In the genomic region with DNA sequence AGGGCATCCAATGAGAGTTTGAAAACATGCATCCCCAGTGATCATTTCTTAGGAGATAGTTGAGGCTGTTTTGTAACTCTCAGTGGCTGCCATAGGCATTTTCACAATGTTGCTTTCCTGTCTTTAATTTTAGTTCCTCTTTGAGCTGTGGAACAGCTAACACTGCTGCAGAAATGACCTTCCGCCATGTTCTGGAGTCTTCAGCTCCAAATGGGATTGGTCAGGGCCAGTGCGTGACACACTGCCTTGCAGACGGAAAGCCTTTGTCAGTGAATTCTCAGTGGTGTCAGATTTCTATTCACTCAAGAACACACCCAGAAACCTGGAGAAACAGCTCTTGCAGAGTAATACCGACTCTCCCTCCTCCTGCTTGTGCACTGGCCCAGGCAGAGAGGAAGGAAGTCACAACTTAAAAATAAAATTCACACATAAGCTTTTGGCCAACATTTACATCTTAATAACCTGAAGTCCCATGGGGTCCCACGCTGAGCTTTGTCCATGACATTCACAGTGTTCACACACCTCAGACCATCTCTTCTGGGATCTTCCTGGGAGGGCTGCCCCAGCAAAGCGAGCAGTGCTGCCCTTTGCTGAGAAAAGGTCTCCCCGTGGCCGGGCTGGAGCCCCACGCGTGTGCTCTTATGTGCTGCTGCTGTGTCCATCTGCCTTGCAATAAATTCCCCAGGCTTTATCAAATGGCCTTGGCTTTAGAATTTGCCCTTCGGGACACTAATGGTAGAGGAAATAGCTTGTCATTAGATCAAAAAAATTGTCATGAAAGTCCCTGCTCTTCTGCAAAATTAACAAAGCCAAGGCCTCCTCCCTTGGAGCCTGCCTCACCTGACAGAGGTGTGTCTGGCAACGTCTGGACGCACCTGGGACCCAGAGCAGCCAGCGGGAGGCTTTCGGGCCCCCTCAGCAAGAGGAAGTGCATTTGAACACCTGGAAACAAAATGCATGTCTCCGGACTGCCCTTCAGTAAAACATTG, we compare ENCODE assay signal across 8 cellular contexts.
DNase-seq lines count a peak whose midpoint lies in the region; ATAC-seq and TF ChIP-seq lines count a peak whose summit lies in the region.

No MANE protein-coding gene starts in this region.

- H3K79me1 ChIP-seq in neuronal stem cell (ENCODE audit: low read depth, low read length), result no peaks in the 10 kb centered on the region

- no CpG with 5 or more reads among the region's 16 CpGs for WGBS in neuronal stem cell (ENCODE audit: extremely low coverage in 2 of 2, insufficient read length in 2 of 2, insufficient replicate concordance in 1 of 2), 2 donors

- H3K27me3 ChIP-seq in fibroblast of lung (ENCODE audit: control insufficient read depth, insufficient read depth, low read length), result no peaks in the 10 kb centered on the region
- H3K27me3 ChIP-seq in neuronal stem cell (ENCODE audit: control insufficient read depth in 3 of 3, insufficient read depth in 3 of 3, low read depth in 1 of 3, low read length in 3 of 3), result no peaks in the 10 kb centered on the region

- no peaks in the 10 kb centered on the region for H3K27me3 Mint-ChIP-seq in activated CD4-positive, alpha-beta memory T cell treated with anti-CD3 and anti-CD28 coated beads, Interleukin-2, amount 10 ng/mL, durations not matched to agents 7 days and 5 days

- DNase-seq in A172 (ENCODE audit: low spot score) (peak; percentile 8), NOMO-1 treated with dmso at 0.1 percent for 144 hours (lab: John Stamatoyannopoulos, UW; ENCODE audit: unreplicated experiment) (peak; percentile 88), fibroblast of lung (ENCODE audit: low read depth in 2 of 2) (peak; percentile 69 to 74), neuronal stem cell (ENCODE audit: low spot score) (peak; percentile 62)
- no peak for DNase-seq in stimulated activated CD4-positive, alpha-beta T cell treated with anti-CD3 and anti-CD28 coated beads, Interleukin-2, amount 100 ng/mL, for 24 hours
- DNase-seq in activated CD4-positive, alpha-beta memory T cell treated with anti-CD3 and anti-CD28 coated beads, Interleukin-2, amount 10 ng/mL, durations not matched to agents 7 days and 5 days, result no peak

- H4K8ac ChIP-seq in neuronal stem cell (ENCODE audit: low read depth, low read length), result no peak overlapping the region

- H3K4me3 ChIP-seq in fibroblast of lung (replicated peaks in 1 of 4; ENCODE audit: control extremely low read depth in 1 of 4, insufficient read depth in 1 of 4, low read depth in 3 of 4, low read length in 4 of 4), result no peak overlapping the region
- H3K4me3 ChIP-seq in neuronal stem cell (ENCODE audit: low read length in 2 of 2), result peak overlapping the region in 1 of 2 donors; percentile 40

- H3K27ac Mint-ChIP-seq in activated CD4-positive, alpha-beta memory T cell treated with anti-CD3 and anti-CD28 coated beads, Interleukin-2, amount 10 ng/mL, durations not matched to agents 7 days and 5 days, result no peak overlapping the region

- H3K9ac ChIP-seq in fibroblast of lung (ENCODE audit: insufficient read depth, low read length) (no peak overlapping the region), neuronal stem cell (ENCODE audit: low read depth, low read length, poor library complexity) (no peak overlapping the region)

- H3K9me3 Mint-ChIP-seq in activated CD4-positive, alpha-beta memory T cell treated with anti-CD3 and anti-CD28 coated beads, Interleukin-2, amount 10 ng/mL, durations not matched to agents 7 days and 5 days, result no peaks in the 10 kb centered on the region

- CTCF ChIA-PET in activated CD4-positive, alpha-beta memory T cell treated with anti-CD3 and anti-CD28 coated beads, Interleukin-2, amount 10 ng/mL, durations not matched to agents 7 days and 5 days (lab: Charles Lee), result no interaction called here

- no peaks in the 10 kb centered on the region for H4K20me1 ChIP-seq in fibroblast of lung (ENCODE audit: control insufficient read depth, extremely low read depth, insufficient read depth, low read length)

- H3K4me2 ChIP-seq in fibroblast of lung (ENCODE audit: extremely low read depth, insufficient read depth, low read length) (no peak overlapping the region), neuronal stem cell (ENCODE audit: insufficient read depth, low read length, poor library complexity, severe bottlenecking) (peak overlapping the region; percentile 37)

- H2BK15ac ChIP-seq in neuronal stem cell (ENCODE audit: low read length), result peak overlapping the region; percentile 24

- H3K27ac ChIP-seq in fibroblast of lung (ENCODE audit: insufficient read depth, low read length) (no peak overlapping the region), neuronal stem cell (replicated peaks; ENCODE audit: low read length) (no peak overlapping the region)

- no peak overlapping the region for H3K4me3 Mint-ChIP-seq in activated CD4-positive, alpha-beta memory T cell treated with anti-CD3 and anti-CD28 coated beads, Interleukin-2, amount 10 ng/mL, durations not matched to agents 7 days and 5 days

- no peak overlapping the region for H3K4ac ChIP-seq in neuronal stem cell (ENCODE audit: low read length)

- peak overlapping the region; percentile 93 for H3K18ac ChIP-seq in neuronal stem cell (ENCODE audit: low read length)

- H3K4me1 Mint-ChIP-seq in activated CD4-positive, alpha-beta memory T cell treated with anti-CD3 and anti-CD28 coated beads, Interleukin-2, amount 10 ng/mL, durations not matched to agents 7 days and 5 days, result peaks cover 17% of the 10 kb centered on the region

- H3K79me2 ChIP-seq in fibroblast of lung (ENCODE audit: control insufficient read depth, insufficient read depth, low read length), result no peaks in the 10 kb centered on the region

- peak overlapping the region; percentile 19 for H4K91ac ChIP-seq in neuronal stem cell (ENCODE audit: low read depth, low read length, poor library complexity)

- H3K36me3 Mint-ChIP-seq in activated CD4-positive, alpha-beta memory T cell treated with anti-CD3 and anti-CD28 coated beads, Interleukin-2, amount 10 ng/mL, durations not matched to agents 7 days and 5 days (ENCODE audit: low read depth), result no peaks in the 10 kb centered on the region

- POLR2A ChIA-PET in activated CD4-positive, alpha-beta memory T cell treated with anti-CD3 and anti-CD28 coated beads, Interleukin-2, amount 10 ng/mL, durations not matched to agents 7 days and 5 days (lab: Charles Lee), result interaction anchor here (0.8 kb wide), 1 partner anchor 30 kb away, joined by 3 read pairs; no protein-coding TSS in a partner anchor

- peak overlapping the region; percentile 91 for H3K14ac ChIP-seq in neuronal stem cell (ENCODE audit: low read length)

- H3K4me1 ChIP-seq in fibroblast of lung (ENCODE audit: control insufficient read depth, extremely low read depth, insufficient read depth, low read length) (peaks cover 3% of the 10 kb centered on the region), neuronal stem cell (ENCODE audit: control insufficient read depth in 2 of 2, insufficient read depth in 1 of 2, low read depth in 1 of 2, low read length in 2 of 2) (peaks cover 17 to 33% of the 10 kb centered on the region in 2 donors)

- H2BK120ac ChIP-seq in neuronal stem cell (ENCODE audit: low read depth, low read length), result peak overlapping the region; percentile 62

- no peak for TF ChIP-seq CTCF in fibroblast of lung (conservative IDR thresholded peaks at IDR 0.05 in 1 of 2, IDR thresholded peaks at IDR 0.05 in 1 of 2; ENCODE audit: low read depth in 1 of 2, low read length in 2 of 2)

- no peak overlapping the region for H3K23ac ChIP-seq in neuronal stem cell (ENCODE audit: low read depth, low read length, poor library complexity)

- peak overlapping the region; percentile 87 for H2BK5ac ChIP-seq in neuronal stem cell (ENCODE audit: low read length)

- H2BK12ac ChIP-seq in neuronal stem cell (ENCODE audit: low read length), result peak overlapping the region; percentile 98

- H3K36me3 ChIP-seq in fibroblast of lung (ENCODE audit: control insufficient read depth, insufficient read depth, low read length) (no peaks in the 10 kb centered on the region), neuronal stem cell (replicated peaks in 1 of 2; ENCODE audit: control insufficient read depth in 2 of 2, insufficient read depth in 2 of 2, low read length in 2 of 2) (no peaks in the 10 kb centered on the region)

- H2AFZ ChIP-seq in fibroblast of lung (ENCODE audit: low read length), result no peak overlapping the region
- peak overlapping the region; percentile 86 for H2AFZ ChIP-seq in neuronal stem cell (ENCODE audit: low read length)

- no peaks in the 10 kb centered on the region for H3K9me3 ChIP-seq in fibroblast of lung (ENCODE audit: control insufficient read depth, insufficient read depth, low read depth, low read length)
- no peaks in the 10 kb centered on the region for H3K9me3 ChIP-seq in neuronal stem cell (replicated peaks in 1 of 2; ENCODE audit: control insufficient read depth in 2 of 2, insufficient read depth in 1 of 2, low read depth in 1 of 2, low read length in 2 of 2)

- no peak overlapping the region for H2AK5ac ChIP-seq in neuronal stem cell (ENCODE audit: low read depth, low read length)

- ATAC-seq in GM19023 (IDR thresholded peaks at IDR 0.05; ENCODE audit: unreplicated experiment) (peak; percentile 69), HG03103 (IDR thresholded peaks at IDR 0.05; ENCODE audit: low read depth, unreplicated experiment) (peak; percentile 75)

Comparison
In these comparisons a context has a peak if more than half of its experiments do, and no peak if none do; other contexts are left out.
1. DNase-seq: peak in A172 (single experiment), NOMO-1 treated with dmso at 0.1 percent for 144 hours (single experiment), fibroblast of lung (2 of 2) and neuronal stem cell (single experiment); none in stimulated activated CD4-positive, alpha-beta T cell treated with anti-CD3 and anti-CD28 coated beads, Interleukin-2, amount 100 ng/mL, for 24 hours (0 of 2) and activated CD4-positive, alpha-beta memory T cell treated with anti-CD3 and anti-CD28 coated beads, Interleukin-2, amount 10 ng/mL, durations not matched to agents 7 days and 5 days (single experiment).